10 cellular contexts compared by ENCODE assay signal in the genomic region with DNA sequence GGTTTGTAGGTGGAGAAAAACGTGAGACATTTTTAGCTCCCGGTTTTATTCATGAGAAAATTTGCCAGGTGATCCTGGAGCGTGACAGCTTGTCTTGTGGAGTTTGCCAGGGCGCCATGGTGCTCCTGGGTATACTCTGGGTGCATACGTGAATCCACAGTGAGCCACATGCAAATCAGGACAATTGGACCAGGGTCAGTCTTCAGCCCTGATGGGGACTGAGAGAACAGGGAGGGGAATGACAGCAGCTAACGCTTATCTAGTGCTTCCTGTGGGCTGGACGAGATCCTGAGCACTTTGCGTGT.
A peak's percentile ranks its signal among the peaks of the same experiment; 100 is the strongest.
DNase-seq lines count a peak whose midpoint lies in the region; TF ChIP-seq lines count a peak whose summit lies in the region.
"Had no signal": no experiment of that assay in that cellular context is flagged by ENCODE, and none has a peak within 500 bp of the region (broad histone marks: within the 10 kb centered on the region; RNA-seq: fewer than 3 reads in every experiment).

No MANE protein-coding gene starts in this region.

- H3K9ac ChIP-seq in parathyroid adenoma, result no peak overlapping the region

- H3K4me3 ChIP-seq in SJSA1 (peak overlapping the region; percentile 14; the same call in 1 of the 2 replicates), fibroblast of pulmonary artery (replicated peaks; ENCODE audit: low read depth, low read length) (peak overlapping the region; percentile 11), parathyroid adenoma (ENCODE audit: low read depth, low read length) (peak overlapping the region; percentile 1)

- in situ Hi-C loops in ACHN (cut with HindIII; ENCODE audit: low pct_ligation_motif_present, low pct_unique_long_range_greater_than_20kb, low sequenced_read_pairs), result loop anchor here (10.0 kb wide), 1 partner anchor 49 kb away; no protein-coding TSS in a partner anchor
- in situ Hi-C loops in KBM-7 (cut with MboI; ENCODE audit: low pct_unique_long_range_greater_than_20kb, low sequenced_read_pairs), result no loop called here

- DNase-seq in ACHN (peak; percentile 24), SJSA1 (ENCODE audit: low read depth in 1 of 2, low spot score in 2 of 2) (no peak), fibroblast of pulmonary artery (ENCODE audit: low read depth) (no peak), KBM-7 (no peak), midbrain (lab: John Stamatoyannopoulos, UW) (no peak), HT-29 (ENCODE audit: low spot score) (no peak), NCI-H510A (lab: John Stamatoyannopoulos, UW) (no peak)
- DNase-seq: NCI-H2171, T-helper 1 cell had no signal

- H3K36me3 ChIP-seq in SJSA1, result no peaks in the 10 kb centered on the region
- no peaks in the 10 kb centered on the region for H3K36me3 ChIP-seq in parathyroid adenoma (ENCODE audit: control insufficient read depth, insufficient read depth, low read length)

- H3K27ac ChIP-seq in SJSA1 (peak overlapping the region; percentile 93), parathyroid adenoma (no peak overlapping the region)

- H3K9me3 ChIP-seq in SJSA1 (replicated peaks), result no peaks in the 10 kb centered on the region; the same call in 1 of the 2 replicates
- no peaks in the 10 kb centered on the region for H3K9me3 ChIP-seq in parathyroid adenoma (ENCODE audit: control insufficient read depth, low read length)

- H3K27me3 ChIP-seq in SJSA1 (replicated peaks) (no peaks in the 10 kb centered on the region), parathyroid adenoma (ENCODE audit: control insufficient read depth, insufficient read depth, low read length) (no peaks in the 10 kb centered on the region)

- no peaks in the 10 kb centered on the region for H3K79me2 ChIP-seq in parathyroid adenoma

- no peak for TF ChIP-seq CTCF in fibroblast of pulmonary artery (IDR thresholded peaks at IDR 0.05; ENCODE audit: low read length, missing control alignments)
- TF ChIP-seq CTCF in parathyroid adenoma (IDR thresholded peaks at IDR 0.05), result no peak

- peak overlapping the region; percentile 39 for H3K4me2 ChIP-seq in parathyroid adenoma (ENCODE audit: low read length)

- H2AFZ ChIP-seq in parathyroid adenoma, result no peak overlapping the region

- H3K4me1 ChIP-seq in SJSA1 (replicated peaks) (peaks cover 79% of the 10 kb centered on the region), parathyroid adenoma (peaks cover 2% of the 10 kb centered on the region)
